1 cellular context compared by ENCODE assay signal in the genomic region with DNA sequence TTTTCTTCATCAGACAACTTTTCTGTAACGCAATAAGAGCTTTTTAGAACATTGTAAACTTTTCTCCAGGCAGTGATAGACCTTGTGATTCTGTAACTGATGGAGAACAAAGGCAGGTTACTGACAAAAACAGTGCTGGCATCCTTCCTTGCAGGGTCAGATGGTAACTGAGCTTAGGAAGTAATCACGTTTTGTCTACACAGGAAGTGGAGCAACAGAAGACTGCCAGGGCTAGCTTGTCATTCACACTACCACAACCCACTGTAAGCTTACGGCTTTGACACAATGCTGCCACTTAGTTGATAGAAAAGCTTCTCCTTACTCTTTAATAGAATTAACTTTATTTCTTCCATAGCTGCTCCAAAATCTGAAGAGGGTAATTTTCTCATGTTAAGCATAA.
TF ChIP-seq lines count a peak whose summit lies in the region.

No MANE protein-coding gene starts in this region.

TF ChIP-seq in endothelial cell of umbilical vein, 7 proteins besides CTCF, POLR2A, EP300 and RAD21 (continued from another document):
- TF ChIP-seq POLR2AphosphoS5 (IDR thresholded peaks at IDR 0.05; ENCODE audit: insufficient read depth, low read depth, low read length) = no peak
